Comparison of ENCODE assay signal across 1 cellular context in the genomic region with DNA sequence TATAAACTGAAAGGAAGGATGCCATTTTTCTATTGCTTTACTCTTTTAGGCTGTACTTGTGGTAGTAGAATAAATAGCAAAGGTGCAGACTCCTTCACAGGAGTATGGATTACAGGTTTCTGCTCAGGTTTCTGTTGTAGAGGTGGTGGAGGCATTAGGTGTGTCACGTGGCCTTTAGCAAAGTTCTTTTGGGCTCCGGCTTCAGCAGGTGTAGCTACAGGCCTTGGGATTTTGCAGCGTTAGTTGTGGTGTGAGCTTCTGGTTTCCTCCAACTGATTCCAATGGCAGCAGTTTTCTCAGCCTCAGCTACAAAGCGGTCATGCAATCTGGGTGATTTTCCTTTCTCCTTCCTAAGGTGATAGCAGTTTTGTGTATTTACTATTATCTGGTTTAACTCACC.
TF ChIP-seq lines count a peak whose summit lies in the region.

No MANE protein-coding gene starts in this region.

TF ChIP-seq in H1, 55 proteins besides CTCF, POLR2A, EP300 and RAD21 (continued from another document):
- TF ChIP-seq, protein P1, sequence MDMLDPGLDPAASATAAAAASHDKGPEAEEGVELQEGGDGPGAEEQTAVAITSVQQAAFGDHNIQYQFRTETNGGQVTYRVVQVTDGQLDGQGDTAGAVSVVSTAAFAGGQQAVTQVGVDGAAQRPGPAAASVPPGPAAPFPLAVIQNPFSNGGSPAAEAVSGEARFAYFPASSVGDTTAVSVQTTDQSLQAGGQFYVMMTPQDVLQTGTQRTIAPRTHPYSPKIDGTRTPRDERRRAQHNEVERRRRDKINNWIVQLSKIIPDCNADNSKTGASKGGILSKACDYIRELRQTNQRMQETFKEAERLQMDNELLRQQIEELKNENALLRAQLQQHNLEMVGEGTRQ (IDR thresholded peaks at IDR 0.05; ENCODE audit: low read length), result no peak
- no peak for TF ChIP-seq GABPA (IDR thresholded peaks at IDR 0.05; ENCODE audit: borderline replicate concordance, insufficient read depth, low read length)
- no peak for TF ChIP-seq KDM1A (IDR thresholded peaks at IDR 0.05; ENCODE audit: borderline replicate concordance, low read length)
- no peak for TF ChIP-seq SP2 (IDR thresholded peaks at IDR 0.05; ENCODE audit: low read length)
- TF ChIP-seq JUN (IDR thresholded peaks at IDR 0.05; ENCODE audit: low read depth, low read length), result no peak
- no peak for TF ChIP-seq CREB1 (IDR thresholded peaks at IDR 0.05)
- no peak for TF ChIP-seq CBX5 (IDR thresholded peaks at IDR 0.05; ENCODE audit: low read depth, low read length)
